In genomic region chr17:39152134-39152884, GRCh38 we compare ENCODE assay signal across 8 cellular contexts. TPM values are rescaled to one million over a fixed set of nuclear protein-coding genes. Genes with fewer than 3 reads are reported as not detected.
DNase-seq lines count a peak whose midpoint lies in the region; ATAC-seq and TF ChIP-seq lines count a peak whose summit lies in the region.

No MANE protein-coding gene starts in this region.

- 19% methylated on average over 23 of the region's 23 CpGs for WGBS in esophagus muscularis mucosa

- TF ChIP-seq CTCF in esophagus muscularis mucosa (IDR thresholded peaks at IDR 0.05), result no peak
- no peak for TF ChIP-seq CTCF in neutrophil (IDR thresholded peaks at IDR 0.05)

- H3K4me3 ChIP-seq in esophagus muscularis mucosa (peak overlapping the region; percentile 68 to 87 (median 80)), neutrophil (ENCODE audit: low read depth in 1 of 2, low read length in 1 of 2) (peak overlapping the region; percentile 58 to 80)

- intact Hi-C loops in esophagus muscularis mucosa (cut with DNase I), result loop anchor here (2.0 to 5.0 kb wide), 3 partner anchors 95 to 285 kb away; no protein-coding TSS in a partner anchor

- TF ChIP-seq POLR2A in esophagus muscularis mucosa (IDR thresholded peaks at IDR 0.05; ENCODE audit: low read depth), result no peak

- H3K27me3 ChIP-seq in esophagus muscularis mucosa (peaks cover 0 to 20% (median 6%) of the 10 kb centered on the region in 4 donors), neutrophil (peaks cover 71% of the 10 kb centered on the region)

- DNase-seq in DMS 273 (lab: John Stamatoyannopoulos, UW; ENCODE audit: unreplicated experiment) (peak; percentile 70), DMS 273 treated with DMSO at 0.1 percent for 48 hours (lab: John Stamatoyannopoulos, UW) (no peak), esophagus muscularis mucosa (ENCODE audit: extremely low spot score) (no peak), NCI-H187 (lab: John Stamatoyannopoulos, UW) (no peak)
- peak; percentile 45 for DNase-seq in activated CD4-positive, alpha-beta T cell treated with anti-CD3 and anti-CD28 coated beads for 48 hours

- H3K9me3 ChIP-seq in esophagus muscularis mucosa (no peaks in the 10 kb centered on the region), neutrophil (no peaks in the 10 kb centered on the region)

- ATAC-seq in HG02840 (IDR thresholded peaks at IDR 0.05; ENCODE audit: low FRiP score, unreplicated experiment) (no peak), GM19467 (IDR thresholded peaks at IDR 0.05; ENCODE audit: unreplicated experiment) (no peak)

- H3K36me3 ChIP-seq in esophagus muscularis mucosa (no peaks in the 10 kb centered on the region), neutrophil (no peaks in the 10 kb centered on the region)

- no peak for TF ChIP-seq EP300 in esophagus muscularis mucosa (IDR thresholded peaks at IDR 0.05)

- H3K27ac ChIP-seq in esophagus muscularis mucosa (replicated peaks in 1 of 4) (peak overlapping the region; percentile 87 to 95 (median 94)), neutrophil (no peak overlapping the region)

- H3K4me1 ChIP-seq in esophagus muscularis mucosa, result peaks cover 21 to 43% (median 34%) of the 10 kb centered on the region in 4 donors
- peaks cover 26 to 38% of the 10 kb centered on the region in 2 experiments for H3K4me1 ChIP-seq in neutrophil (ENCODE audit: control insufficient read depth in 1 of 2, insufficient read depth in 1 of 2, low read depth in 1 of 2, low read length in 1 of 2)

RNA-seq across cellular contexts. Expression of gene PLXDC1, which starts 0.9 kb away (rescaled TPM):
- 10 to 100 TPM in 2 of 4 donors, 1 to 10 TPM in 2; 7.5 to 17.0 (median 11.0) TPM for total RNA-seq in esophagus muscularis mucosa

RNA-seq across cellular contexts. Expression of gene ARL5C, which starts 13.7 kb away (rescaled TPM):
- 1 to 10 TPM in 1 of 4 donors, not detected in 3; 1.7 TPM for total RNA-seq in esophagus muscularis mucosa

RNA-seq across cellular contexts. Expression of gene CACNB1, which starts 45.2 kb away (rescaled TPM):
- total RNA-seq in esophagus muscularis mucosa, result 1 to 10 TPM; 3.1 to 8.0 (median 5.4) TPM

RNA-seq across cellular contexts. Expression of gene RPL19, which starts 47.8 kb away (rescaled TPM):
- total RNA-seq in esophagus muscularis mucosa, result 1,000 to 10,000 TPM; 1,760 to 2,905 (median 2,361) TPM

Comparison
In these comparisons a context has a peak if more than half of its experiments do, and no peak if none do; other contexts are left out.
1. DNase-seq: peak in DMS 273 (single experiment) and activated CD4-positive, alpha-beta T cell treated with anti-CD3 and anti-CD28 coated beads for 48 hours (single experiment); none in DMS 273 treated with DMSO at 0.1 percent for 48 hours (single experiment), esophagus muscularis mucosa (single experiment) and NCI-H187 (0 of 2).